23 cellular contexts compared by ENCODE assay signal in the genomic region with DNA sequence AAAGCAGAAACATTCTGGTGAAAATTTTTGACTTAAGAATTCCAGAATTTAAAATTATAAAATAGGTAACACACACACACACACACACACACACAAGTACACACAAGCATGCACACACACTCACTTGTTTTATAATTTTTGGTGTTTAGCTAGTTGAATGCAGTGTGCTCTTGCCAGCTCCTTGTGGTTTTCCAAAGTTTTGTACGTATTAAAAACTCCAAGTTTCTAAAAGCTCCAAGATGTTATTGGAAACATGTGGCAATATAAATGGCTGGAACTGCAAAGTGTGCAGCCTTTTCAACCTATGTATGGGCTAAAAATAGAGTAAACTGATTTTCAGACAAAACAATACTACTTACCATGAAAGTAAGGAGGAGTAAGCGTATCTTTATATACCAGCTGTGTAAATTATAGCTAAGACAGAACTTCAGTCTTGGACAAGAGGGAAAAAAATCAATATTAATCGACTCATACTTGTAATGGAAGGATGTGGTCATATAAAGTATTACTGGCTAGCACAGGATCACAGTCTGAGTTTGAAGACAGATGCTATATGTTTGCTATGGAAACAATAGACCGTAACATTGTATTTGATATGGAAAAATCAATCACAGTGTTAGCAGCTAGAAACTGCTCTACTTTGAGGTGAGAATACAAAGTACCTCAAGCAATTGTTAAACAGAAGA.
DNase-seq lines count a peak whose midpoint lies in the region; ATAC-seq and TF ChIP-seq lines count a peak whose summit lies in the region.
"Had no signal": no experiment of that assay in that cellular context is flagged by ENCODE, and none has a peak within 500 bp of the region (broad histone marks: within the 10 kb centered on the region; RNA-seq: fewer than 3 reads in every experiment).

No MANE protein-coding gene starts in this region.

- no peak overlapping the region for H3K27ac Mint-ChIP-seq in activated CD4-positive, alpha-beta memory T cell treated with anti-CD3 and anti-CD28 coated beads for 36 hours
- H3K27ac Mint-ChIP-seq: activated B cell treated with CpG ODN at 0.5 μM for 24 hours; activated CD8-positive, alpha-beta T cell treated with anti-CD3 and anti-CD28 coated beads for 36 hours; activated naive CD4-positive, alpha-beta T cell treated with anti-CD3 and anti-CD28 coated beads for 36 hours; CD4-positive, alpha-beta T cell had no signal

- ATAC-seq in IMR-90 (ENCODE audit: low read depth) (no peak), GM19324 (IDR thresholded peaks at IDR 0.05; ENCODE audit: low FRiP score, unreplicated experiment) (no peak)
- ATAC-seq: activated CD8-positive, alpha-beta T cell treated with anti-CD3 and anti-CD28 coated beads for 36 hours; activated T-cell treated with anti-CD3 and anti-CD28 coated beads, Interleukin-2, amount 50 U/mL, for 4 hours; gastroesophageal sphincter; K562 had no signal

- POLR2A ChIA-PET in IMR-90 (lab: Charles Lee; ENCODE audit: unreplicated experiment) = no interaction called here
- POLR2A ChIA-PET in activated CD4-positive, alpha-beta memory T cell treated with anti-CD3 and anti-CD28 coated beads for 36 hours (lab: Charles Lee) = no interaction called here

- no peak overlapping the region for H3K9ac ChIP-seq in IMR-90 (ENCODE audit: low read depth, low read length)

- H3K36me3 ChIP-seq in IMR-90 (ENCODE audit: control insufficient read depth, insufficient read depth, low read length) = no peaks in the 10 kb centered on the region
- H3K36me3 ChIP-seq: gastroesophageal sphincter had no signal

- no peak overlapping the region for H2BK15ac ChIP-seq in IMR-90 (ENCODE audit: low read depth, low read length)

- no peak for TF ChIP-seq POLR2A in IMR-90 (IDR thresholded peaks at IDR 0.05; ENCODE audit: low read depth, low read length)

- H3K4me2 ChIP-seq in IMR-90 (ENCODE audit: low read depth, low read length) = no peak overlapping the region

- H4K8ac ChIP-seq in IMR-90 (ENCODE audit: low read depth in 2 of 2, low read length in 2 of 2) = no peak overlapping the region

- no peaks in the 10 kb centered on the region for H3K27me3 ChIP-seq in IMR-90 (ENCODE audit: control insufficient read depth, insufficient read depth, low read length)
- H3K27me3 ChIP-seq: gastroesophageal sphincter, testis had no signal

- H3K18ac ChIP-seq in IMR-90 (ENCODE audit: low read depth, low read length) = no peak overlapping the region

- BruUV-seq in IMR-90 (replicated peaks; lab: Mats Ljungman, UMichigan) = no TSS peak

- H3K4ac ChIP-seq in IMR-90 (ENCODE audit: low read depth, low read length) = no peak overlapping the region

- CTCF ChIA-PET in IMR-90 (lab: Yijun Ruan, JAX) = interaction anchor here (0.6 to 0.8 kb wide), 3 partner anchors 11 to 276 kb away, joined by 3 to 4 read pairs (median 4); no protein-coding TSS in a partner anchor
- CTCF ChIA-PET in activated CD4-positive, alpha-beta memory T cell treated with anti-CD3 and anti-CD28 coated beads for 36 hours (lab: Charles Lee) = no interaction called here

- intact Hi-C loops in IMR-90 (cut with micrococcal nuclease) = no loop called here
- intact Hi-C loops in activated CD4-positive, alpha-beta memory T cell treated with anti-CD3 and anti-CD28 coated beads for 36 hours (cut with micrococcal nuclease) = no loop called here

- H2AK5ac ChIP-seq in IMR-90 (ENCODE audit: low read depth, low read length) = no peak overlapping the region

- H3K4me3 ChIP-seq in AG09309 (ENCODE audit: control insufficient read depth, low read depth, low read length) (no peak overlapping the region), IMR-90 (ENCODE audit: insufficient read depth, low read depth, low read length) (no peak overlapping the region), astrocyte of the cerebellum (ENCODE audit: low read depth, low read length) (no peak overlapping the region), foreskin fibroblast (ENCODE audit: low read depth in 1 of 2, low read length in 2 of 2) (no peak overlapping the region)
- H3K4me3 ChIP-seq: gastroesophageal sphincter, K562, testis had no signal

- H3K27me3 Mint-ChIP-seq in activated CD4-positive, alpha-beta memory T cell treated with anti-CD3 and anti-CD28 coated beads for 36 hours = no peaks in the 10 kb centered on the region
- H3K27me3 Mint-ChIP-seq: activated CD8-positive, alpha-beta T cell treated with anti-CD3 and anti-CD28 coated beads for 36 hours; CD4-positive, alpha-beta T cell had no signal

- H3K9me1 ChIP-seq in IMR-90 (ENCODE audit: insufficient read depth, low read length) = no peaks in the 10 kb centered on the region

- no peak overlapping the region for H2BK20ac ChIP-seq in IMR-90 (ENCODE audit: low read depth, low read length)

- H3K56ac ChIP-seq in IMR-90 (ENCODE audit: extremely low read depth, insufficient read depth, low read length) = no peak overlapping the region

- H2BK5ac ChIP-seq in IMR-90 (ENCODE audit: low read depth, low read length, poor library complexity, severe bottlenecking) = no peak overlapping the region

- H2AFZ ChIP-seq in IMR-90 (replicated peaks; ENCODE audit: low read length, poor library complexity) = no peak overlapping the region

- no peak overlapping the region for H3K23ac ChIP-seq in IMR-90 (ENCODE audit: low read depth, low read length)

- no peaks in the 10 kb centered on the region for H3K79me1 ChIP-seq in IMR-90 (ENCODE audit: low read depth in 1 of 2, low read length in 2 of 2)

- no peak overlapping the region for H3K4me3 Mint-ChIP-seq in activated CD4-positive, alpha-beta memory T cell treated with anti-CD3 and anti-CD28 coated beads for 36 hours
- H3K4me3 Mint-ChIP-seq: activated B cell treated with CpG ODN at 0.5 μM for 24 hours; activated CD8-positive, alpha-beta T cell treated with anti-CD3 and anti-CD28 coated beads for 36 hours; activated naive CD4-positive, alpha-beta T cell treated with anti-CD3 and anti-CD28 coated beads for 36 hours; activated T-cell treated with anti-CD3 and anti-CD28 coated beads, Interleukin-2, amount 50 U/mL, for 4 hours; CD4-positive, alpha-beta T cell; neural crest cell had no signal

- DNase-seq in AG09309 (ENCODE audit: low read depth) = peak; percentile 24
- DNase-seq in IMR-90 = peak; percentile 25
- DNase-seq in astrocyte of the cerebellum (ENCODE audit: low read depth) = peak; percentile 55
- peak; percentile 38 to 76 for DNase-seq in foreskin fibroblast
- DNase-seq in activated CD4-positive, alpha-beta memory T cell treated with anti-CD3 and anti-CD28 coated beads for 36 hours = no peak
- DNase-seq in stimulated activated naive CD4-positive, alpha-beta T cell treated with Interleukin-2 at 50 U/mL for 16 hours (lab: John Stamatoyannopoulos, UW) = no peak
- no peak for DNase-seq in GM20000 (ENCODE audit: low spot score)
- DNase-seq: activated B cell treated with CpG ODN at 0.5 μM for 24 hours; activated CD8-positive, alpha-beta T cell treated with anti-CD3 and anti-CD28 coated beads for 36 hours; activated naive CD4-positive, alpha-beta T cell treated with anti-CD3 and anti-CD28 coated beads for 36 hours; activated T-cell treated with anti-CD3 and anti-CD28 coated beads, Interleukin-2, amount 50 U/mL, for 4 hours; anterior cingulate cortex; CD4-positive, alpha-beta T cell; left colon; midbrain; NCI-H2081; NCI-H526; testis had no signal

- WGBS in IMR-90 (ENCODE audit: extremely low coverage in 2 of 2, insufficient read length in 1 of 2), 2 experiments = no CpG with 5 or more reads among the region's 4 CpGs

- TF ChIP-seq CTCF in AG09309 (IDR thresholded peaks at IDR 0.05; ENCODE audit: control insufficient read depth, insufficient read depth, low read depth, low read length, missing control alignments) = no peak
- TF ChIP-seq CTCF in IMR-90 (conservative IDR thresholded peaks at IDR 0.05; ENCODE audit: low read depth, low read length) = no peak
- TF ChIP-seq CTCF in astrocyte of the cerebellum (IDR thresholded peaks at IDR 0.05; ENCODE audit: low read depth, low read length, missing control alignments) = no peak
- TF ChIP-seq CTCF in foreskin fibroblast (IDR thresholded peaks at IDR 0.05; ENCODE audit: low read depth, low read length) = no peak
- no peak for TF ChIP-seq CTCF in GM20000 (IDR thresholded peaks at IDR 0.05; ENCODE audit: extremely low read depth, missing control alignments)

- TF ChIP-seq RAD21 in IMR-90 (IDR thresholded peaks at IDR 0.05; ENCODE audit: low read length) = no peak

- no peak overlapping the region for H3K27ac ChIP-seq in IMR-90 (ENCODE audit: insufficient read depth, low read length)
- H3K27ac ChIP-seq: gastroesophageal sphincter, HL-60, testis had no signal

- no peaks in the 10 kb centered on the region for H3K36me3 Mint-ChIP-seq in activated CD4-positive, alpha-beta memory T cell treated with anti-CD3 and anti-CD28 coated beads for 36 hours

- no peak overlapping the region for H4K91ac ChIP-seq in IMR-90 (ENCODE audit: insufficient read depth, low read depth, low read length)

- H3K14ac ChIP-seq in IMR-90 (replicated peaks; ENCODE audit: low read depth, low read length) = no peak overlapping the region

- in situ Hi-C loops in IMR-90 (cut with MboI; ENCODE audit: low sequenced_read_pairs) (no loop called here), astrocyte of the cerebellum (cut with HindIII; ENCODE audit: low sequenced_read_pairs) (no loop called here)

- H4K20me1 ChIP-seq in IMR-90 (ENCODE audit: insufficient read depth, low read length) = no peaks in the 10 kb centered on the region

- H3K9me3 Mint-ChIP-seq in activated CD4-positive, alpha-beta memory T cell treated with anti-CD3 and anti-CD28 coated beads for 36 hours = peaks cover 11% of the 10 kb centered on the region

- H2BK120ac ChIP-seq in IMR-90 (ENCODE audit: low read depth, low read length) = no peak overlapping the region

- H4K5ac ChIP-seq in IMR-90 (ENCODE audit: low read depth, low read length) = no peak overlapping the region

- H2AK9ac ChIP-seq in IMR-90 (replicated peaks; ENCODE audit: low read depth, low read length, poor library complexity) = no peak overlapping the region

- H3K4me1 ChIP-seq in IMR-90 (ENCODE audit: control insufficient read depth, insufficient read depth, low read length) = peaks cover 3% of the 10 kb centered on the region; the same call in 1 of the 2 replicates
- H3K4me1 ChIP-seq: testis had no signal

- dilution Hi-C loops in IMR-90 (cut with HindIII; ENCODE audit: low sequenced_read_pairs, unreplicated experiment) = no loop called here

- no peaks in the 10 kb centered on the region for H3K4me1 Mint-ChIP-seq in activated CD4-positive, alpha-beta memory T cell treated with anti-CD3 and anti-CD28 coated beads for 36 hours (ENCODE audit: low read depth)
- H3K4me1 Mint-ChIP-seq: activated B cell treated with CpG ODN at 0.5 μM for 24 hours had no signal

- no peaks in the 10 kb centered on the region for H3K9me3 ChIP-seq in IMR-90 (ENCODE audit: control insufficient read depth, insufficient read depth, low read length)
- H3K9me3 ChIP-seq: testis had no signal

TF ChIP-seq in IMR-90, 13 proteins besides CTCF, POLR2A, EP300 and RAD21 (continues in another document):
- TF ChIP-seq, protein P1, sequence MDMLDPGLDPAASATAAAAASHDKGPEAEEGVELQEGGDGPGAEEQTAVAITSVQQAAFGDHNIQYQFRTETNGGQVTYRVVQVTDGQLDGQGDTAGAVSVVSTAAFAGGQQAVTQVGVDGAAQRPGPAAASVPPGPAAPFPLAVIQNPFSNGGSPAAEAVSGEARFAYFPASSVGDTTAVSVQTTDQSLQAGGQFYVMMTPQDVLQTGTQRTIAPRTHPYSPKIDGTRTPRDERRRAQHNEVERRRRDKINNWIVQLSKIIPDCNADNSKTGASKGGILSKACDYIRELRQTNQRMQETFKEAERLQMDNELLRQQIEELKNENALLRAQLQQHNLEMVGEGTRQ (IDR thresholded peaks at IDR 0.05; ENCODE audit: low read depth, low read length) = no peak

Comparison
In these comparisons a context has a peak if more than half of its experiments do, and no peak if none do; other contexts are left out.
1. DNase-seq: peak in AG09309 (single experiment), IMR-90 (single experiment), astrocyte of the cerebellum (single experiment) and foreskin fibroblast (2 of 2); none in activated CD4-positive, alpha-beta memory T cell treated with anti-CD3 and anti-CD28 coated beads for 36 hours (single experiment), stimulated activated naive CD4-positive, alpha-beta T cell treated with Interleukin-2 at 50 U/mL for 16 hours (single experiment) and GM20000 (single experiment).